In the genomic region with DNA sequence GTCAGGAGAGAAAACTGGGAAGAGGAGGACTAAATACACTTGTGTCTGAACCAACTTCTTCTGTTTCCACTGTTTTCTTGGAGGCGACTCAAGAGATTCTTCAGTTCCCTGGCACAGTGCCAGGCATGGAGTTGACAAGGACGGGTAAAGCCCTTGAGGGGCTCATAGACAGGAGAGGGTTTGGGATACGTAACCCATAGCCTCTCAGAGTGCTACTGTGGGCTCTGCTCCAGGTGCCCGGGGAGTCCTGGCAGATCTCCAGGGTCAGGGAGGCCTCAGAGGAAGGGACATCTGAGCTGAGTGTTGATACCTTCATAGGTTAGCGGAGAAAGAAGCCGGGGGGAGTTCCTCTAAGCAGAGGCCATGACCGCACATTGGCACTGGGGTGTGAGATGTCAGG, we compare ENCODE assay signal across 27 cellular contexts. TPM values are rescaled to one million over a fixed set of nuclear protein-coding genes. Genes with fewer than 3 reads are reported as not detected.
A peak's percentile ranks its signal among the peaks of the same experiment; 100 is the strongest.
DNase-seq lines count a peak whose midpoint lies in the region; ATAC-seq and TF ChIP-seq lines count a peak whose summit lies in the region.
"Had no signal": no experiment of that assay in that cellular context is flagged by ENCODE, and none has a peak within 500 bp of the region (broad histone marks: within the 10 kb centered on the region; RNA-seq: fewer than 3 reads in every experiment).

No MANE protein-coding gene starts in this region.

- peak; percentile 19 for DNase-seq in NCI-H82 (lab: John Stamatoyannopoulos, UW)
- DNase-seq in NCI-H82 treated with DMSO at 0.1 percent for 48 hours (lab: John Stamatoyannopoulos, UW; ENCODE audit: unreplicated experiment) = no peak
- peak; percentile 17 for DNase-seq in RPMI8226
- DNase-seq in hepatocyte (ENCODE audit: low spot score) = peak; percentile 30
- DNase-seq in sciatic nerve (ENCODE audit: low spot score) = peak; percentile 63
- no peak for DNase-seq in DMS153 treated with DMSO at 0.1 percent for 48 hours (lab: John Stamatoyannopoulos, UW; ENCODE audit: unreplicated experiment)
- no peak for DNase-seq in activated effector memory CD4-positive, alpha-beta T cell treated with Interleukin-2 at 50 U/mL for 16 hours
- no peak for DNase-seq in cerebellar nuclear complex (lab: John Stamatoyannopoulos, UW)
- DNase-seq: activated CD4-positive, alpha-beta memory T cell treated with anti-CD3 and anti-CD28 coated beads, Interleukin-2, amount 10 ng/mL, durations not matched to agents 7 days and 5 days; activated gamma-delta T cell; activated naive CD8-positive, alpha-beta T cell treated with anti-CD3 and anti-CD28 coated beads, Interleukin-2, amount 50 U/mL, for 24 hours; brain microvascular endothelial cell; COR-L47; EL; esophagus squamous epithelium; kidney; MV-4-11; NCI-H146; NCI-H774; SHP77; SW 1271 had no signal

- TF ChIP-seq CTCF in hepatocyte (IDR thresholded peaks at IDR 0.05; ENCODE audit: poor library complexity) = no peak

- H3K9me2 ChIP-seq in hepatocyte (replicated peaks; ENCODE audit: insufficient read depth) = no peaks in the 10 kb centered on the region

- no peaks in the 10 kb centered on the region for H3K4me1 ChIP-seq in hepatocyte (ENCODE audit: insufficient read depth)
- H3K4me1 ChIP-seq: BLaER1, HAP-1, uterus had no signal

- no peaks in the 10 kb centered on the region for H4K20me1 ChIP-seq in hepatocyte (ENCODE audit: insufficient read depth, poor library complexity, severe bottlenecking)
- H4K20me1 ChIP-seq: BLaER1 had no signal

- no peak overlapping the region for H3K4me2 ChIP-seq in hepatocyte
- H3K4me2 ChIP-seq: BLaER1 had no signal

- no peaks in the 10 kb centered on the region for H3K79me2 ChIP-seq in hepatocyte

- H3K4me3 ChIP-seq in hepatocyte = no peak overlapping the region
- H3K4me3 ChIP-seq: BLaER1, coronary artery, esophagus squamous epithelium, HAP-1, uterus had no signal

- no peak overlapping the region for H3K27ac ChIP-seq in hepatocyte
- H3K27ac ChIP-seq: BLaER1, brain microvascular endothelial cell, coronary artery, esophagus squamous epithelium, uterus had no signal

- no peak for ATAC-seq in sciatic nerve
- ATAC-seq: activated naive CD8-positive, alpha-beta T cell treated with anti-CD3 and anti-CD28 coated beads, Interleukin-2, amount 50 U/mL, for 24 hours had no signal

- intact Hi-C loops in sciatic nerve (cut with DNase I) = no loop called here

- 80% methylated on average over 7 of the region's 7 CpGs for WGBS in hepatocyte (ENCODE audit: low lambda C conversion rate, missing lambda C conversion rate)

- H3K36me3 ChIP-seq in hepatocyte (replicated peaks; ENCODE audit: insufficient read depth, low read depth) = no peaks in the 10 kb centered on the region
- H3K36me3 ChIP-seq: BLaER1, brain microvascular endothelial cell, esophagus squamous epithelium, HAP-1, uterus had no signal

- no peak overlapping the region for H2AFZ ChIP-seq in hepatocyte

- H3K9me3 ChIP-seq in hepatocyte (ENCODE audit: low read depth) = no peaks in the 10 kb centered on the region
- H3K9me3 ChIP-seq: esophagus squamous epithelium, HAP-1, uterus had no signal

- no peaks in the 10 kb centered on the region for H3K27me3 ChIP-seq in hepatocyte
- H3K27me3 ChIP-seq: BLaER1, brain microvascular endothelial cell, esophagus squamous epithelium, uterus had no signal

RNA-seq across cellular contexts. Expression of a gene that starts 42.0 kb away (rescaled TPM):
- total RNA-seq in hepatocyte (4.3 and 6.1 TPM in 2 replicates), sciatic nerve (65.4 TPM)
- polyA plus RNA-seq in hepatocyte = 7.3 and 8.1 TPM in 2 replicates
- total RNA-seq: activated CD4-positive, alpha-beta memory T cell treated with anti-CD3 and anti-CD28 coated beads, Interleukin-2, amount 10 ng/mL, durations not matched to agents 7 days and 5 days; lung microvascular endothelial cell; renal cortical epithelial cell had no signal

Comparison
In these comparisons a context has a peak if more than half of its experiments do, and no peak if none do; other contexts are left out.
1. DNase-seq: peak in NCI-H82 (single experiment), RPMI8226 (single experiment), hepatocyte (single experiment) and sciatic nerve (single experiment); none in NCI-H82 treated with DMSO at 0.1 percent for 48 hours (single experiment), DMS153 treated with DMSO at 0.1 percent for 48 hours (single experiment), activated effector memory CD4-positive, alpha-beta T cell treated with Interleukin-2 at 50 U/mL for 16 hours (single experiment) and cerebellar nuclear complex (0 of 2).